Comparison of ENCODE assay signal across 29 cellular contexts in the genomic region with DNA sequence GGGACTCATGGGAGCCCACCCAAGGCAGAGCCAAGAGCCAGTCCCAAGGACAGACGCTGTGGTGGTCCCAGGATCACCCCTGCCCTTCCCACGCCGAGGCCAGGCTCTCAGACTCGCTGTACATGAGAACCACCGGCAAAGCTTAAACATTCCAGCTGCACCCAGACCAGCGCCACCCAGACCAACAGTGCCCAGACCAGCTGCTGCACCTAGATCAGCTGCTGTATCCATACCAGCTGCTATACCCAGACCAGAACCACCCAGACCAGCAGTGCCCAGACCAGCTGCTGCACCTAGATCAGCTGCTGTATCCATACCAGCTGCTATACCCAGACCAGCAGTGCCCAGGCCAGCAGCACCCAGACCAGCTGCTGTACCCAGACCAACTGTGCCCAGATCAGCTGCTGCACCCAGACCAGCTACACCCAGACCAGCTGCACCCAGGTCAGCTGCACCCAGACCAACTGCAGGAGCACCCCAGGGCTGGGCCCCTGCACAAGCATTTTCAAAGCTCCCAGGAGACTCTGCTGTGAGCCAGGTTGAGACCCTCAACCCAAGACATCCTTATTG. TPM values are rescaled to one million over a fixed set of nuclear protein-coding genes. Genes with fewer than 3 reads are reported as not detected.
DNase-seq lines count a peak whose midpoint lies in the region; ATAC-seq, FAIRE-seq and TF ChIP-seq lines count a peak whose summit lies in the region.
"Had no signal": no experiment of that assay in that cellular context is flagged by ENCODE, and none has a peak within 500 bp of the region (broad histone marks: within the 10 kb centered on the region; RNA-seq: fewer than 3 reads in every experiment).

No MANE protein-coding gene starts in this region.

- no peak overlapping the region for H2BK120ac ChIP-seq in neuronal stem cell (ENCODE audit: low read depth, low read length)

- no peak overlapping the region for H2BK15ac ChIP-seq in neuronal stem cell (ENCODE audit: low read length)

- H2AK5ac ChIP-seq in neuronal stem cell (ENCODE audit: low read depth, low read length): no peak overlapping the region

- H3K27me3 ChIP-seq in neuronal stem cell (ENCODE audit: control insufficient read depth in 3 of 3, insufficient read depth in 3 of 3, low read depth in 1 of 3, low read length in 3 of 3) (no peaks in the 10 kb centered on the region), adrenal gland (peaks cover 4% of the 10 kb centered on the region)

- H3K27ac ChIP-seq in A549: peak overlapping the region; percentile 55 to 78; a peak in 5 of 6 replicates
- no peak overlapping the region for H3K27ac ChIP-seq in neuronal stem cell (replicated peaks; ENCODE audit: low read length)
- H3K27ac ChIP-seq in adrenal gland: no peak overlapping the region
- H3K27ac ChIP-seq: tibial nerve had no signal

- TF ChIP-seq POLR2A in A549 (IDR thresholded peaks at IDR 0.05; ENCODE audit: low read length) (no peak), adrenal gland (IDR thresholded peaks at IDR 0.05) (no peak)

- DNase-seq in A549 (ENCODE audit: low read depth in 1 of 2, low spot score in 1 of 2) (no peak), NCI-H2196 treated with DMSO at 0.1 percent for 48 hours (lab: John Stamatoyannopoulos, UW; ENCODE audit: unreplicated experiment) (peak; percentile 4), islet precursor cell (peak; percentile 43), neuronal stem cell (ENCODE audit: low spot score) (no peak), adrenal gland (no peak)
- DNase-seq: activated CD4-positive, alpha-beta T cell treated with anti-CD3 and anti-CD28 coated beads for 4 hours; activated gamma-delta T cell treated with Interleukin-2 at 50 U/mL for 16 hours; CD4-positive, alpha-beta memory T cell; cerebellar nuclear complex; DMS153; NCI-H1436 treated with DMSO at 0.1 percent for 48 hours; NCI-H2107; SK-N-SH; stimulated activated CD4-positive, alpha-beta T cell treated with anti-CD3 and anti-CD28 coated beads, Interleukin-1b, Interleukin-23, amount 100 ng/mL, for 48 hours; stimulated activated CD8-positive, alpha-beta memory T cell treated with anti-CD3 and anti-CD28 coated beads, Interleukin-4, amount 100 ng/mL, for 48 hours; T-helper 2 cell had no signal

- no peak overlapping the region for H2BK12ac ChIP-seq in neuronal stem cell (ENCODE audit: low read length)

- no peak for TF ChIP-seq EP300 in A549 (IDR thresholded peaks at IDR 0.05)

- H3K4me3 ChIP-seq in A549 (no peak overlapping the region), neuronal stem cell (ENCODE audit: low read length in 2 of 2) (no peak overlapping the region), adrenal gland (no peak overlapping the region)
- H3K4me3 ChIP-seq: skin epidermis, tibial nerve had no signal

- H3K9ac ChIP-seq in neuronal stem cell (ENCODE audit: low read depth, low read length, poor library complexity): no peak overlapping the region
- H3K9ac ChIP-seq: SK-N-SH had no signal

- no peak overlapping the region for H2BK5ac ChIP-seq in neuronal stem cell (ENCODE audit: low read length)

- no peak overlapping the region for H4K8ac ChIP-seq in neuronal stem cell (ENCODE audit: low read depth, low read length)

- no peaks in the 10 kb centered on the region for H3K79me1 ChIP-seq in neuronal stem cell (ENCODE audit: low read depth, low read length)

- no peak for FAIRE-seq in A549 (lab: Jason Lieb, UNC)

- H3K4me1 ChIP-seq in A549 (peaks cover 47% of the 10 kb centered on the region), neuronal stem cell (ENCODE audit: control insufficient read depth in 2 of 2, insufficient read depth in 1 of 2, low read depth in 1 of 2, low read length in 2 of 2) (peaks cover 11 to 18% of the 10 kb centered on the region in 2 donors), adrenal gland (replicated peaks in 1 of 2) (peaks cover 0 to 5% of the 10 kb centered on the region in 2 donors)

- WGBS in A549 (ENCODE audit: missing lambda C conversion rate): 100% methylated on average over 1 of the region's 6 CpGs
- no CpG with 5 or more reads among the region's 6 CpGs for WGBS in neuronal stem cell (ENCODE audit: extremely low coverage in 2 of 2, insufficient read length in 2 of 2, insufficient replicate concordance in 1 of 2), 2 donors
- WGBS in adrenal gland, 4 donors: 71 to 83% (median 79%) methylated on average over 5 to 6 of the region's 6 CpGs

- H3K36me3 ChIP-seq in neuronal stem cell (replicated peaks in 1 of 2; ENCODE audit: control insufficient read depth in 2 of 2, insufficient read depth in 2 of 2, low read length in 2 of 2) (no peaks in the 10 kb centered on the region), adrenal gland (replicated peaks in 1 of 2) (no peaks in the 10 kb centered on the region)
- H3K36me3 ChIP-seq: tibial nerve had no signal

- H2AFZ ChIP-seq in neuronal stem cell (ENCODE audit: low read length): no peak overlapping the region

- H3K14ac ChIP-seq in neuronal stem cell (ENCODE audit: low read length): peak overlapping the region; percentile 31

- TF ChIP-seq CTCF in A549 (IDR thresholded peaks at IDR 0.05): no peak
- TF ChIP-seq CTCF in adrenal gland (IDR thresholded peaks at IDR 0.05): no peak

- peak overlapping the region; percentile 76 for H3K23ac ChIP-seq in neuronal stem cell (ENCODE audit: low read depth, low read length, poor library complexity)

- H3K4me2 ChIP-seq in A549 (no peak overlapping the region), neuronal stem cell (ENCODE audit: insufficient read depth, low read length, poor library complexity, severe bottlenecking) (no peak overlapping the region)
- H3K4me2 ChIP-seq: SK-N-SH had no signal

- no peak overlapping the region for H4K91ac ChIP-seq in neuronal stem cell (ENCODE audit: low read depth, low read length, poor library complexity)

- intact Hi-C loops in adrenal gland (cut with DNase I): no loop called here

- no peak overlapping the region for H3K18ac ChIP-seq in neuronal stem cell (ENCODE audit: low read length)

- POLR2A ChIA-PET in A549 (lab: Yijun Ruan, JAX): no interaction called here

- TF ChIP-seq RAD21 in A549 (conservative IDR thresholded peaks at IDR 0.05 in 1 of 2, IDR thresholded peaks at IDR 0.05 in 1 of 2): no peak

- H3K4ac ChIP-seq in neuronal stem cell (ENCODE audit: low read length): no peak overlapping the region

- H3K9me3 ChIP-seq in A549: no peaks in the 10 kb centered on the region
- peaks cover 0 to 10% of the 10 kb centered on the region in 2 donors for H3K9me3 ChIP-seq in neuronal stem cell (replicated peaks in 1 of 2; ENCODE audit: control insufficient read depth in 2 of 2, insufficient read depth in 1 of 2, low read depth in 1 of 2, low read length in 2 of 2)
- no peaks in the 10 kb centered on the region for H3K9me3 ChIP-seq in adrenal gland (replicated peaks in 1 of 3)
- H3K9me3 ChIP-seq: SK-N-SH, tibial nerve had no signal

- CTCF ChIA-PET in A549 (lab: Yijun Ruan, JAX): interaction anchor here (1.2 to 12.8 kb wide), 5 partner anchors 10 to 174 kb away, joined by 3 to 200 read pairs (median 4); no protein-coding TSS in a partner anchor

- ATAC-seq in A549 (no peak), GM21390 (IDR thresholded peaks at IDR 0.05; ENCODE audit: unreplicated experiment) (no peak), HG02678 (IDR thresholded peaks at IDR 0.05; ENCODE audit: unreplicated experiment) (no peak), GM21717 (IDR thresholded peaks at IDR 0.05; ENCODE audit: unreplicated experiment) (no peak)

TF ChIP-seq in A549, 52 proteins besides CTCF, POLR2A, EP300 and RAD21 (continues in another document):
- TF ChIP-seq, protein P1, sequence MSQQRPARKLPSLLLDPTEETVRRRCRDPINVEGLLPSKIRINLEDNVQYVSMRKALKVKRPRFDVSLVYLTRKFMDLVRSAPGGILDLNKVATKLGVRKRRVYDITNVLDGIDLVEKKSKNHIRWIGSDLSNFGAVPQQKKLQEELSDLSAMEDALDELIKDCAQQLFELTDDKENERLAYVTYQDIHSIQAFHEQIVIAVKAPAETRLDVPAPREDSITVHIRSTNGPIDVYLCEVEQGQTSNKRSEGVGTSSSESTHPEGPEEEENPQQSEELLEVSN (IDR thresholded peaks at IDR 0.05; ENCODE audit: borderline replicate concordance, low read depth): no peak
- TF ChIP-seq, protein P2, sequence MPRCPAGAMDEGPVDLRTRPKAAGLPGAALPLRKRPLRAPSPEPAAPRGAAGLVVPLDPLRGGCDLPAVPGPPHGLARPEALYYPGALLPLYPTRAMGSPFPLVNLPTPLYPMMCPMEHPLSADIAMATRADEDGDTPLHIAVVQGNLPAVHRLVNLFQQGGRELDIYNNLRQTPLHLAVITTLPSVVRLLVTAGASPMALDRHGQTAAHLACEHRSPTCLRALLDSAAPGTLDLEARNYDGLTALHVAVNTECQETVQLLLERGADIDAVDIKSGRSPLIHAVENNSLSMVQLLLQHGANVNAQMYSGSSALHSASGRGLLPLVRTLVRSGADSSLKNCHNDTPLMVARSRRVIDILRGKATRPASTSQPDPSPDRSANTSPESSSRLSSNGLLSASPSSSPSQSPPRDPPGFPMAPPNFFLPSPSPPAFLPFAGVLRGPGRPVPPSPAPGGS (IDR thresholded peaks at IDR 0.05): no peak
- TF ChIP-seq, protein P3, sequence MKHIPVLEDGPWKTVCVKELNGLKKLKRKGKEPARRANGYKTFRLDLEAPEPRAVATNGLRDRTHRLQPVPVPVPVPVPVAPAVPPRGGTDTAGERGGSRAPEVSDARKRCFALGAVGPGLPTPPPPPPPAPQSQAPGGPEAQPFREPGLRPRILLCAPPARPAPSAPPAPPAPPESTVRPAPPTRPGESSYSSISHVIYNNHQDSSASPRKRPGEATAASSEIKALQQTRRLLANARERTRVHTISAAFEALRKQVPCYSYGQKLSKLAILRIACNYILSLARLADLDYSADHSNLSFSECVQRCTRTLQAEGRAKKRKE (CRISPR knock-in tag; IDR thresholded peaks at IDR 0.05; ENCODE audit: low read depth): no peak
- TF ChIP-seq HEYL (CRISPR knock-in tag; IDR thresholded peaks at IDR 0.05) (no peak), CHD2 (IDR thresholded peaks at IDR 0.05; ENCODE audit: low read length, partially characterized antibody) (no peak)

RNA-seq across cellular contexts. Expression of a gene that starts 47.9 kb away (rescaled TPM):
- polyA plus RNA-seq in A549 (2011; rRNA removed) (not detected in 2 replicates), A549 (2017; fragmentation: RNase III; extraction: RNeasy Plus Mini Kit Qiagen cat#74134 plus additional on column Dnase treatment) (not detected in 3 replicates), adrenal gland (not detected)
- polyA plus RNA-seq in A549 (2012; cell fraction: cytosol; rRNA removed): not detected in 2 replicates
- polyA plus RNA-seq in A549 (2012; cell fraction: nucleus; rRNA removed): not detected in 2 replicates
- polyA minus RNA-seq in A549 (2011; rRNA and poly(A)+ RNA removed): not detected in 2 replicates
- not detected for polyA plus RNA-seq in neuronal stem cell (2013, experiment 1 of 2)
- polyA plus RNA-seq in neuronal stem cell (2013, experiment 2 of 2): not detected
- not detected for total RNA-seq in adrenal gland
- total RNA-seq: A172; CD4-positive, alpha-beta memory T cell; G401; H9; kidney epithelial cell; lung microvascular endothelial cell; M059J; NCI-H460; pulmonary artery endothelial cell had no signal
- polyA plus RNA-seq: CD4-positive, alpha-beta memory T cell; SK-N-SH had no signal

RNA-seq across cellular contexts. Expression of a gene that starts 50.2 kb away (rescaled TPM):
- polyA plus RNA-seq in A549 (2011; rRNA removed) (19.5 and 21.9 TPM in 2 replicates), A549 (2017; fragmentation: RNase III; extraction: RNeasy Plus Mini Kit Qiagen cat#74134 plus additional on column Dnase treatment) (21.7 to 22.1 TPM (median 21.7 TPM) in 3 replicates), adrenal gland (10 to 100 TPM; 10.7 to 36.8 (median 20.3) TPM)
- 9.1 and 9.9 TPM in 2 replicates for polyA plus RNA-seq in A549 (2012; cell fraction: cytosol; rRNA removed)
- polyA plus RNA-seq in A549 (2012; cell fraction: nucleus; rRNA removed): 31.2 and 46.0 TPM in 2 replicates
- 23.8 and 27.3 TPM in 2 replicates for polyA minus RNA-seq in A549 (2011; rRNA and poly(A)+ RNA removed)
- 39.8 TPM for polyA plus RNA-seq in neuronal stem cell (2013, experiment 1 of 2)
- 40.0 TPM for polyA plus RNA-seq in neuronal stem cell (2013, experiment 2 of 2)
- total RNA-seq in adrenal gland: 10 to 100 TPM; 10.3 to 57.1 (median 41.3) TPM

Comparison
In these comparisons a context has a peak if more than half of its experiments do, and no peak if none do; other contexts are left out.
1. DNase-seq: peak in NCI-H2196 treated with DMSO at 0.1 percent for 48 hours (single experiment) and islet precursor cell (single experiment); none in A549 (0 of 2), neuronal stem cell (single experiment) and adrenal gland (0 of 7).
2. H3K27ac ChIP-seq: peak in A549 (2 of 2); none in neuronal stem cell (single experiment) and adrenal gland (0 of 5).